ENCODE assay signal across 22 cellular contexts in the genomic region with DNA sequence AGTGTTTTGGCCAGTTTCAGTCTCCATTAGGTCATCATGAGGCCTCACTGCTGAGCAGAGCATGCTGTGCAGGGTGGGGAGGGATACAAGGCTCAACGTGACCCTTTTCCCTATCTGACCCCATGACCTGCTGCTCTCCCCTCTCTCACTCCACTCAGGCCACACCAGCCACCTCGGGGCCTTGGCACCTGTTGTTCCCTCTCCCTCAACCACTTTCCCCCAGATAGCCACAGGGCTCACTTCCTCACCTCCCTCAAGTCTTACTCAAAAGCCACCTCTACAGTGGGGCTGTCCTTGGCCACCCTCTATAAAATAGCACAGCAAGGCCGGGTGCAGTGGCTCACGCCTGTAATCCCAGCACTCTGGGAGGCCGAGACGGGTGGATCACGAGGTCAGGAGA. TPM values are rescaled to one million over a fixed set of nuclear protein-coding genes. Genes with fewer than 3 reads are reported as not detected.
DNase-seq lines count a peak whose midpoint lies in the region; TF ChIP-seq lines count a peak whose summit lies in the region.
"Had no signal": no experiment of that assay in that cellular context is flagged by ENCODE, and none has a peak within 500 bp of the region (broad histone marks: within the 10 kb centered on the region; RNA-seq: fewer than 3 reads in every experiment).

No MANE protein-coding gene starts in this region.

- no peak overlapping the region for H2BK5ac ChIP-seq in neuronal stem cell (ENCODE audit: low read length)

- H3K4me1 Mint-ChIP-seq in endothelial cell (ENCODE audit: unreplicated experiment), result peaks cover 71% of the 10 kb centered on the region

- no peak overlapping the region for H3K4me3 ChIP-seq in cardiac muscle cell
- H3K4me3 ChIP-seq in neuronal stem cell (ENCODE audit: low read length in 2 of 2), result no peak overlapping the region
- H3K4me3 ChIP-seq in tibial nerve, result no peak overlapping the region

- H3K23ac ChIP-seq in neuronal stem cell (ENCODE audit: low read depth, low read length, poor library complexity), result no peak overlapping the region

- peaks cover 4% of the 10 kb centered on the region for H3K36me3 Mint-ChIP-seq in endothelial cell (ENCODE audit: low read depth, unreplicated experiment)
- H3K36me3 Mint-ChIP-seq: CD4-positive, CD25-positive, alpha-beta regulatory T cell; IgD-negative memory B cell had no signal

- no peak overlapping the region for H3K4me2 ChIP-seq in neuronal stem cell (ENCODE audit: insufficient read depth, low read length, poor library complexity, severe bottlenecking)
- H3K4me2 ChIP-seq: SK-N-SH had no signal

- intact Hi-C loops in cardiac septum (cut with DNase I), result no loop called here

- TF ChIP-seq POLR2A in tibial nerve (IDR thresholded peaks at IDR 0.05), result no peak

- no peak for TF ChIP-seq EP300 in tibial nerve (IDR thresholded peaks at IDR 0.05)

- WGBS in neuronal stem cell (ENCODE audit: extremely low coverage in 2 of 2, insufficient read length in 2 of 2, insufficient replicate concordance in 1 of 2), 2 donors, result no CpG with 5 or more reads among the region's 7 CpGs
- 77 to 79% methylated on average over 7 of the region's 7 CpGs for WGBS in tibial nerve, 2 donors

- TF ChIP-seq CTCF in cardiac muscle cell (IDR thresholded peaks at IDR 0.05; ENCODE audit: low read depth, low read length), result no peak
- TF ChIP-seq CTCF in endothelial cell (IDR thresholded peaks at IDR 0.05; ENCODE audit: unreplicated experiment), result no peak
- TF ChIP-seq CTCF in tibial nerve (IDR thresholded peaks at IDR 0.05), result no peak

- H3K18ac ChIP-seq in neuronal stem cell (ENCODE audit: low read length), result peak overlapping the region; percentile 72

- H3K79me1 ChIP-seq in neuronal stem cell (ENCODE audit: low read depth, low read length), result no peaks in the 10 kb centered on the region

- H3K36me3 ChIP-seq in cardiac muscle cell (no peaks in the 10 kb centered on the region), neuronal stem cell (replicated peaks in 1 of 2; ENCODE audit: control insufficient read depth in 2 of 2, insufficient read depth in 2 of 2, low read length in 2 of 2) (no peaks in the 10 kb centered on the region), tibial nerve (no peaks in the 10 kb centered on the region)

- H3K9ac ChIP-seq in neuronal stem cell (ENCODE audit: low read depth, low read length, poor library complexity), result no peak overlapping the region
- H3K9ac ChIP-seq: SK-N-SH had no signal

- no peak overlapping the region for H2AK5ac ChIP-seq in neuronal stem cell (ENCODE audit: low read depth, low read length)

- H3K27me3 ChIP-seq in cardiac muscle cell (no peaks in the 10 kb centered on the region), neuronal stem cell (ENCODE audit: control insufficient read depth in 3 of 3, insufficient read depth in 3 of 3, low read depth in 1 of 3, low read length in 3 of 3) (no peaks in the 10 kb centered on the region), tibial nerve (no peaks in the 10 kb centered on the region)

- no peak for DNase-seq in cardiac muscle cell (ENCODE audit: low read depth in 1 of 2, low spot score in 1 of 2)
- no peak for DNase-seq in cardiac septum (ENCODE audit: low spot score)
- DNase-seq in endothelial cell (ENCODE audit: low spot score), result no peak
- no peak for DNase-seq in neuronal stem cell (ENCODE audit: low spot score)
- no peak for DNase-seq in tibial nerve (ENCODE audit: low spot score in 2 of 2)
- no peak for DNase-seq in NCI-H187 treated with DMSO at 0.1 percent for 48 hours (lab: John Stamatoyannopoulos, UW)
- no peak for DNase-seq in GM19240 (ENCODE audit: insufficient read length, low spot score)
- no peak for DNase-seq in NCI-H1694 (lab: John Stamatoyannopoulos, UW)
- DNase-seq: AML-193; CD4-positive, CD25-positive, alpha-beta regulatory T cell; DMS153; GDM1; HFFc6; MM.1S; NCI-H1092 treated with DMSO at 0.1 percent for 48 hours; NCI-H146; NCI-H510A; NCI-H748 treated with DMSO at 0.1 percent for 48 hours; SHP77; SK-N-SH had no signal

- H3K4me3 Mint-ChIP-seq in endothelial cell (ENCODE audit: unreplicated experiment), result peak overlapping the region; percentile 48
- H3K4me3 Mint-ChIP-seq: CD4-positive, CD25-positive, alpha-beta regulatory T cell; HFFc6; IgD-negative memory B cell had no signal

- no peak overlapping the region for H2BK12ac ChIP-seq in neuronal stem cell (ENCODE audit: low read length)

- no peak overlapping the region for H4K91ac ChIP-seq in neuronal stem cell (ENCODE audit: low read depth, low read length, poor library complexity)

- H3K9me3 ChIP-seq in cardiac muscle cell (ENCODE audit: low read depth) (no peaks in the 10 kb centered on the region), neuronal stem cell (replicated peaks in 1 of 2; ENCODE audit: control insufficient read depth in 2 of 2, insufficient read depth in 1 of 2, low read depth in 1 of 2, low read length in 2 of 2) (no peaks in the 10 kb centered on the region), tibial nerve (no peaks in the 10 kb centered on the region)
- H3K9me3 ChIP-seq: SK-N-SH had no signal

- H4K8ac ChIP-seq in neuronal stem cell (ENCODE audit: low read depth, low read length), result no peak overlapping the region

- H3K4ac ChIP-seq in neuronal stem cell (ENCODE audit: low read length), result no peak overlapping the region

- H3K4me1 ChIP-seq in cardiac muscle cell (ENCODE audit: low read depth) (peaks cover 84% of the 10 kb centered on the region), neuronal stem cell (ENCODE audit: control insufficient read depth in 2 of 2, insufficient read depth in 1 of 2, low read depth in 1 of 2, low read length in 2 of 2) (peaks cover 17 to 19% of the 10 kb centered on the region in 2 donors), tibial nerve (peaks cover 0 to 79% (median 47%) of the 10 kb centered on the region in 4 donors)

- no peak overlapping the region for H2BK120ac ChIP-seq in neuronal stem cell (ENCODE audit: low read depth, low read length)

- H3K14ac ChIP-seq in neuronal stem cell (ENCODE audit: low read length), result no peak overlapping the region

- peak overlapping the region; percentile 92 for H3K27ac Mint-ChIP-seq in endothelial cell (ENCODE audit: unreplicated experiment)
- H3K27ac Mint-ChIP-seq: HFFc6, IgD-negative memory B cell had no signal

- H3K9me3 Mint-ChIP-seq in endothelial cell (ENCODE audit: unreplicated experiment), result no peaks in the 10 kb centered on the region
- H3K9me3 Mint-ChIP-seq: CD4-positive, CD25-positive, alpha-beta regulatory T cell; HFFc6 had no signal

- no peak overlapping the region for H2BK15ac ChIP-seq in neuronal stem cell (ENCODE audit: low read length)

- H3K27ac ChIP-seq in cardiac muscle cell (peak overlapping the region; percentile 93), neuronal stem cell (replicated peaks; ENCODE audit: low read length) (no peak overlapping the region), tibial nerve (peak overlapping the region in 3 of 4 donors; percentile 3 to 76 (median 64))
- H3K27ac ChIP-seq: 22Rv1 had no signal

- H3K27me3 Mint-ChIP-seq in endothelial cell (ENCODE audit: unreplicated experiment), result peaks cover 12% of the 10 kb centered on the region
- H3K27me3 Mint-ChIP-seq: CD4-positive, CD25-positive, alpha-beta regulatory T cell had no signal

- H2AFZ ChIP-seq in neuronal stem cell (ENCODE audit: low read length), result no peak overlapping the region

RNA-seq across cellular contexts. Expression of a gene that starts 13.9 kb away (rescaled TPM):
- total RNA-seq in cardiac muscle cell (36.5 and 75.9 TPM in 2 replicates), cardiac septum (45.0 TPM), endothelial cell (ENCODE audit: unreplicated experiment) (59.9 TPM), tibial nerve (100 to 1,000 TPM; 128 to 154 (median 136) TPM)
- polyA plus RNA-seq in cardiac muscle cell, result 32.2 and 48.1 TPM in 2 replicates
- 9.8 TPM for polyA plus RNA-seq in neuronal stem cell (2013, experiment 1 of 2)
- 9.8 TPM for polyA plus RNA-seq in neuronal stem cell (2013, experiment 2 of 2)
